1 cellular context compared by ENCODE assay signal in genomic region chr22:50310949-50311444, GRCh38.
TF ChIP-seq lines count a peak whose summit lies in the region.

No MANE protein-coding gene starts in this region.

TF ChIP-seq in HepG2, 621 proteins besides CTCF, POLR2A, EP300 and RAD21 (continued from another document and continues in another):
- TF ChIP-seq POGK (CRISPR knock-in tag; conservative IDR thresholded peaks at IDR 0.05) (no peak), PAWR (CRISPR knock-in tag; IDR thresholded peaks at IDR 0.05; ENCODE audit: borderline replicate concordance) (no peak), ZNF597 (CRISPR knock-in tag; IDR thresholded peaks at IDR 0.05) (no peak), ZNF264 (CRISPR knock-in tag; IDR thresholded peaks at IDR 0.05) (no peak), DRAP1 (CRISPR knock-in tag; IDR thresholded peaks at IDR 0.05) (no peak), ZXDC (CRISPR knock-in tag; IDR thresholded peaks at IDR 0.05) (no peak), PAX8 (CRISPR knock-in tag; IDR thresholded peaks at IDR 0.05; ENCODE audit: borderline replicate concordance) (no peak), ZNF550 (CRISPR knock-in tag; IDR thresholded peaks at IDR 0.05; ENCODE audit: borderline replicate concordance) (no peak), STAT5B (CRISPR knock-in tag; IDR thresholded peaks at IDR 0.05) (no peak), ZBTB3 (CRISPR knock-in tag; IDR thresholded peaks at IDR 0.05; ENCODE audit: borderline replicate concordance, low read depth) (no peak), NFIB (CRISPR knock-in tag; IDR thresholded peaks at IDR 0.05; ENCODE audit: borderline replicate concordance) (no peak), ZNF614 (CRISPR knock-in tag; IDR thresholded peaks at IDR 0.05; ENCODE audit: borderline replicate concordance) (no peak), SIN3A (IDR thresholded peaks at IDR 0.05; ENCODE audit: borderline replicate concordance, low read depth, low read length) (no peak), CREB3 (CRISPR knock-in tag; IDR thresholded peaks at IDR 0.05) (no peak), ZNF615 (CRISPR knock-in tag; IDR thresholded peaks at IDR 0.05; ENCODE audit: borderline replicate concordance) (no peak), FOSL2 (CRISPR knock-in tag; IDR thresholded peaks at IDR 0.05) (no peak), NFATC3 (CRISPR knock-in tag; IDR thresholded peaks at IDR 0.05) (no peak), KLF15 (CRISPR knock-in tag; IDR thresholded peaks at IDR 0.05; ENCODE audit: borderline replicate concordance) (no peak), TERF1 (CRISPR knock-in tag; IDR thresholded peaks at IDR 0.05) (no peak), KDM5B (CRISPR knock-in tag; IDR thresholded peaks at IDR 0.05; ENCODE audit: borderline replicate concordance) (peak; percentile 57; the same call in 1 of the 2 replicates), BORCS8-MEF2B (CRISPR knock-in tag; IDR thresholded peaks at IDR 0.05) (no peak), KLF11 (CRISPR knock-in tag; IDR thresholded peaks at IDR 0.05) (no peak), ZFAT (CRISPR knock-in tag; conservative IDR thresholded peaks at IDR 0.05) (no peak), LCORL (IDR thresholded peaks at IDR 0.05) (no peak), LCORL (CRISPR knock-in tag; IDR thresholded peaks at IDR 0.05) (peak; percentile 74), REL (CRISPR knock-in tag; conservative IDR thresholded peaks at IDR 0.05) (no peak), CHCHD3 (CRISPR knock-in tag; IDR thresholded peaks at IDR 0.05) (no peak), ZNF136 (CRISPR knock-in tag; IDR thresholded peaks at IDR 0.05; ENCODE audit: low read depth) (no peak), SNAPC4 (CRISPR knock-in tag; IDR thresholded peaks at IDR 0.05) (no peak), ZNF142 (CRISPR knock-in tag; IDR thresholded peaks at IDR 0.05) (no peak), ZNF296 (CRISPR knock-in tag; conservative IDR thresholded peaks at IDR 0.05) (peak; percentile 74; the same call in 1 of the 2 replicates), SMAD3 (CRISPR knock-in tag; IDR thresholded peaks at IDR 0.05) (no peak), KDM4B (CRISPR knock-in tag; IDR thresholded peaks at IDR 0.05) (no peak), TFE3 (CRISPR knock-in tag; IDR thresholded peaks at IDR 0.05) (no peak), FOSL1 (CRISPR knock-in tag; IDR thresholded peaks at IDR 0.05; ENCODE audit: borderline replicate concordance) (no peak), TEAD2 (CRISPR knock-in tag; IDR thresholded peaks at IDR 0.05) (no peak), ZNF790 (CRISPR knock-in tag; IDR thresholded peaks at IDR 0.05; ENCODE audit: borderline replicate concordance) (no peak), ZFP41 (CRISPR knock-in tag; IDR thresholded peaks at IDR 0.05; ENCODE audit: borderline replicate concordance) (no peak), KDM2A (CRISPR knock-in tag; IDR thresholded peaks at IDR 0.05; ENCODE audit: borderline replicate concordance, low read depth) (peak; percentile 56; the same call in 1 of the 2 replicates), KDM1A (CRISPR knock-in tag; IDR thresholded peaks at IDR 0.05) (no peak), U2AF2 (IDR thresholded peaks at IDR 0.05; ENCODE audit: low read depth, low read length) (no peak), ZNF792 (CRISPR knock-in tag; IDR thresholded peaks at IDR 0.05) (no peak), ZMYM2 (CRISPR knock-in tag; IDR thresholded peaks at IDR 0.05) (no peak), NR2F1 (CRISPR knock-in tag; IDR thresholded peaks at IDR 0.05) (no peak), CHD4 (IDR thresholded peaks at IDR 0.05; ENCODE audit: borderline replicate concordance, low read length) (no peak), NR2F2 (IDR thresholded peaks at IDR 0.05; ENCODE audit: borderline replicate concordance, low read depth) (no peak)
